Comparison of ENCODE assay signal across 1 cellular context in the genomic region with DNA sequence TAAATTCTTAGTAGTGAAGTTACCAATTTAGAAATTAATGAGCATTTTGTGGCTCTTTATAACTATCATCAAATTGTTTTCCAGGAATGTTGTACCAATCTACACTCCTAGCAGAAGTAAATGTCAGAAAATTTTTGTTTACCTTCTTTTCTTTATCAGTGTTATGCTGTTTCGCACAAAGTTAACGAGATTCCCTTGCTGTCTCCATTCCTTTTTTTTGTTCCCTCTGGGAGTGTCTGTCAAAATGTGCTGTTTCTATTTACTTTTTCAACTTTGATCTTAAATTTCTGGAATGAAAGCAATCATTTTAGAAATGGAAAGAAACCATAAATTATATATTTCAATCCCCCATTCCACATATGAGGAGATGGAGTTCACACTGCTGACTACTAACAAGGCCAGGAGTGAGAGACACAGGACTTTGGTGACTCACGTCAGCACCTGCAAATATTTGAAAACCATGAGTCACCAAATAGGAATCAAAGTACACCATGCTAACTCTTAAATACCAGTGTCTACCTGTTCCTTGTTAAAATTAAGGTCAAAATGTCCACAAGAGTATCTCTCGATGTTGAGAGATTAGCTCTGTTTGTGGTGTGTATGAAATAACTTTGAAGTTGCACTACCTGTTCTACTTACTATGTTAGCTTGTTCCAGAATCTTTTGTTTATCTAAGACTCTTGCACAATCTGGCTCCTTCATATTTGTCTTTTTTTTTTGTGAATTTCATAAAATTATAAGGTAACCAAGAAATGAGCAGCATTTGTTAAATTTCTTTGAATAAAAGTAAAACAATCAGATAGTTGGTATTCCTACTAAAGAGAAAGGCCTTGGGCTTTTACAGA.
A peak's percentile ranks its signal among the peaks of the same experiment; 100 is the strongest.
TF ChIP-seq lines count a peak whose summit lies in the region.

No MANE protein-coding gene starts in this region.

TF ChIP-seq in HepG2, 621 proteins besides CTCF, POLR2A, EP300 and RAD21 (continued from another document and continues in another):
- TF ChIP-seq, protein P1, sequence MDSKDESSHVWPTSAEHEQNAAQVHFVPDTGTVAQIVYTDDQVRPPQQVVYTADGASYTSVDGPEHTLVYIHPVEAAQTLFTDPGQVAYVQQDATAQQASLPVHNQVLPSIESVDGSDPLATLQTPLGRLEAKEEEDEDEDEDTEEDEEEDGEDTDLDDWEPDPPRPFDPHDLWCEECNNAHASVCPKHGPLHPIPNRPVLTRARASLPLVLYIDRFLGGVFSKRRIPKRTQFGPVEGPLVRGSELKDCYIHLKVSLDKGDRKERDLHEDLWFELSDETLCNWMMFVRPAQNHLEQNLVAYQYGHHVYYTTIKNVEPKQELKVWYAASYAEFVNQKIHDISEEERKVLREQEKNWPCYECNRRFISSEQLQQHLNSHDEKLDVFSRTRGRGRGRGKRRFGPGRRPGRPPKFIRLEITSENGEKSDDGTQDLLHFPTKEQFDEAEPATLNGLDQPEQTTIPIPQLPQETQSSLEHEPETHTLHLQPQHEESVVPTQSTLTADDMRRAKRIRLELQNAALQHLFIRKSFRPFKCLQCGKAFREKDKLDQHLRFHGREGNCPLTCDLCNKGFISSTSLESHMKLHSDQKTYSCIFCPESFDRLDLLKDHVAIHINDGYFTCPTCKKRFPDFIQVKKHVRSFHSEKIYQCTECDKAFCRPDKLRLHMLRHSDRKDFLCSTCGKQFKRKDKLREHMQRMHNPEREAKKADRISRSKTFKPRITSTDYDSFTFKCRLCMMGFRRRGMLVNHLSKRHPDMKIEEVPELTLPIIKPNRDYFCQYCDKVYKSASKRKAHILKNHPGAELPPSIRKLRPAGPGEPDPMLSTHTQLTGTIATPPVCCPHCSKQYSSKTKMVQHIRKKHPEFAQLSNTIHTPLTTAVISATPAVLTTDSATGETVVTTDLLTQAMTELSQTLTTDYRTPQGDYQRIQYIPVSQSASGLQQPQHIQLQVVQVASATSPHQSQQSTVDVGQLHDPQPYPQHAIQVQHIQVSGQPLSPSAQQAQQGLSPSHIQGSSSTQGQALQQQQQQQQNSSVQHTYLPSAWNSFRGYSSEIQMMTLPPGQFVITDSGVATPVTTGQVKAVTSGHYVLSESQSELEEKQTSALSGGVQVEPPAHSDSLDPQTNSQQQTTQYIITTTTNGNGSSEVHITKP (CRISPR knock-in tag; IDR thresholded peaks at IDR 0.05; ENCODE audit: low read depth) = peak; percentile 29; the same call in 1 of the 2 replicates
- TF ChIP-seq, protein P2, sequence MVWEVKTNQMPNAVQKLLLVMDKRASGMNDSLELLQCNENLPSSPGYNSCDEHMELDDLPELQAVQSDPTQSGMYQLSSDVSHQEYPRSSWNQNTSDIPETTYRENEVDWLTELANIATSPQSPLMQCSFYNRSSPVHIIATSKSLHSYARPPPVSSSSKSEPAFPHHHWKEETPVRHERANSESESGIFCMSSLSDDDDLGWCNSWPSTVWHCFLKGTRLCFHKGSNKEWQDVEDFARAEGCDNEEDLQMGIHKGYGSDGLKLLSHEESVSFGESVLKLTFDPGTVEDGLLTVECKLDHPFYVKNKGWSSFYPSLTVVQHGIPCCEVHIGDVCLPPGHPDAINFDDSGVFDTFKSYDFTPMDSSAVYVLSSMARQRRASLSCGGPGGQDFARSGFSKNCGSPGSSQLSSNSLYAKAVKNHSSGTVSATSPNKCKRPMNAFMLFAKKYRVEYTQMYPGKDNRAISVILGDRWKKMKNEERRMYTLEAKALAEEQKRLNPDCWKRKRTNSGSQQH (CRISPR knock-in tag; IDR thresholded peaks at IDR 0.05; ENCODE audit: low read depth) = no peak
- no peak for TF ChIP-seq ZNF24 (IDR thresholded peaks at IDR 0.05)
- TF ChIP-seq ZNF34 (CRISPR knock-in tag; IDR thresholded peaks at IDR 0.05; ENCODE audit: borderline replicate concordance) = no peak
- TF ChIP-seq ZNF33B (CRISPR knock-in tag; IDR thresholded peaks at IDR 0.05) = no peak
- no peak for TF ChIP-seq ZNF335 (CRISPR knock-in tag; IDR thresholded peaks at IDR 0.05)
- TF ChIP-seq SRY (CRISPR knock-in tag; IDR thresholded peaks at IDR 0.05) = no peak
- no peak for TF ChIP-seq ZNF501 (CRISPR knock-in tag; IDR thresholded peaks at IDR 0.05)
- TF ChIP-seq MED13 (CRISPR knock-in tag; IDR thresholded peaks at IDR 0.05) = peak; percentile 78
- peak; percentile 29; the same call in 1 of the 2 replicates for TF ChIP-seq STAG1 (CRISPR knock-in tag; IDR thresholded peaks at IDR 0.05)
- TF ChIP-seq, protein P3, sequence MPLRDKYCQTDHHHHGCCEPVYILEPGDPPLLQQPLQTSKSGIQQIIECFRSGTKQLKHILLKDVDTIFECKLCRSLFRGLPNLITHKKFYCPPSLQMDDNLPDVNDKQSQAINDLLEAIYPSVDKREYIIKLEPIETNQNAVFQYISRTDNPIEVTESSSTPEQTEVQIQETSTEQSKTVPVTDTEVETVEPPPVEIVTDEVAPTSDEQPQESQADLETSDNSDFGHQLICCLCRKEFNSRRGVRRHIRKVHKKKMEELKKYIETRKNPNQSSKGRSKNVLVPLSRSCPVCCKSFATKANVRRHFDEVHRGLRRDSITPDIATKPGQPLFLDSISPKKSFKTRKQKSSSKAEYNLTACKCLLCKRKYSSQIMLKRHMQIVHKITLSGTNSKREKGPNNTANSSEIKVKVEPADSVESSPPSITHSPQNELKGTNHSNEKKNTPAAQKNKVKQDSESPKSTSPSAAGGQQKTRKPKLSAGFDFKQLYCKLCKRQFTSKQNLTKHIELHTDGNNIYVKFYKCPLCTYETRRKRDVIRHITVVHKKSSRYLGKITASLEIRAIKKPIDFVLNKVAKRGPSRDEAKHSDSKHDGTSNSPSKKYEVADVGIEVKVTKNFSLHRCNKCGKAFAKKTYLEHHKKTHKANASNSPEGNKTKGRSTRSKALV (CRISPR knock-in tag; IDR thresholded peaks at IDR 0.05) = peak; percentile 36; the same call in 1 of the 2 replicates
- no peak for TF ChIP-seq RBAK (CRISPR knock-in tag; IDR thresholded peaks at IDR 0.05)
- no peak for TF ChIP-seq ZNF558 (CRISPR knock-in tag; IDR thresholded peaks at IDR 0.05; ENCODE audit: borderline replicate concordance)
- TF ChIP-seq, protein P4, sequence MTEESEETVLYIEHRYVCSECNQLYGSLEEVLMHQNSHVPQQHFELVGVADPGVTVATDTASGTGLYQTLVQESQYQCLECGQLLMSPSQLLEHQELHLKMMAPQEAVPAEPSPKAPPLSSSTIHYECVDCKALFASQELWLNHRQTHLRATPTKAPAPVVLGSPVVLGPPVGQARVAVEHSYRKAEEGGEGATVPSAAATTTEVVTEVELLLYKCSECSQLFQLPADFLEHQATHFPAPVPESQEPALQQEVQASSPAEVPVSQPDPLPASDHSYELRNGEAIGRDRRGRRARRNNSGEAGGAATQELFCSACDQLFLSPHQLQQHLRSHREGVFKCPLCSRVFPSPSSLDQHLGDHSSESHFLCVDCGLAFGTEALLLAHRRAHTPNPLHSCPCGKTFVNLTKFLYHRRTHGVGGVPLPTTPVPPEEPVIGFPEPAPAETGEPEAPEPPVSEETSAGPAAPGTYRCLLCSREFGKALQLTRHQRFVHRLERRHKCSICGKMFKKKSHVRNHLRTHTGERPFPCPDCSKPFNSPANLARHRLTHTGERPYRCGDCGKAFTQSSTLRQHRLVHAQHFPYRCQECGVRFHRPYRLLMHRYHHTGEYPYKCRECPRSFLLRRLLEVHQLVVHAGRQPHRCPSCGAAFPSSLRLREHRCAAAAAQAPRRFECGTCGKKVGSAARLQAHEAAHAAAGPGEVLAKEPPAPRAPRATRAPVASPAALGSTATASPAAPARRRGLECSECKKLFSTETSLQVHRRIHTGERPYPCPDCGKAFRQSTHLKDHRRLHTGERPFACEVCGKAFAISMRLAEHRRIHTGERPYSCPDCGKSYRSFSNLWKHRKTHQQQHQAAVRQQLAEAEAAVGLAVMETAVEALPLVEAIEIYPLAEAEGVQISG (CRISPR knock-in tag; IDR thresholded peaks at IDR 0.05) = no peak
- TF ChIP-seq SP1 (IDR thresholded peaks at IDR 0.05) = no peak
- no peak for TF ChIP-seq SP1 (CRISPR knock-in tag; IDR thresholded peaks at IDR 0.05)
- TF ChIP-seq, protein P5, sequence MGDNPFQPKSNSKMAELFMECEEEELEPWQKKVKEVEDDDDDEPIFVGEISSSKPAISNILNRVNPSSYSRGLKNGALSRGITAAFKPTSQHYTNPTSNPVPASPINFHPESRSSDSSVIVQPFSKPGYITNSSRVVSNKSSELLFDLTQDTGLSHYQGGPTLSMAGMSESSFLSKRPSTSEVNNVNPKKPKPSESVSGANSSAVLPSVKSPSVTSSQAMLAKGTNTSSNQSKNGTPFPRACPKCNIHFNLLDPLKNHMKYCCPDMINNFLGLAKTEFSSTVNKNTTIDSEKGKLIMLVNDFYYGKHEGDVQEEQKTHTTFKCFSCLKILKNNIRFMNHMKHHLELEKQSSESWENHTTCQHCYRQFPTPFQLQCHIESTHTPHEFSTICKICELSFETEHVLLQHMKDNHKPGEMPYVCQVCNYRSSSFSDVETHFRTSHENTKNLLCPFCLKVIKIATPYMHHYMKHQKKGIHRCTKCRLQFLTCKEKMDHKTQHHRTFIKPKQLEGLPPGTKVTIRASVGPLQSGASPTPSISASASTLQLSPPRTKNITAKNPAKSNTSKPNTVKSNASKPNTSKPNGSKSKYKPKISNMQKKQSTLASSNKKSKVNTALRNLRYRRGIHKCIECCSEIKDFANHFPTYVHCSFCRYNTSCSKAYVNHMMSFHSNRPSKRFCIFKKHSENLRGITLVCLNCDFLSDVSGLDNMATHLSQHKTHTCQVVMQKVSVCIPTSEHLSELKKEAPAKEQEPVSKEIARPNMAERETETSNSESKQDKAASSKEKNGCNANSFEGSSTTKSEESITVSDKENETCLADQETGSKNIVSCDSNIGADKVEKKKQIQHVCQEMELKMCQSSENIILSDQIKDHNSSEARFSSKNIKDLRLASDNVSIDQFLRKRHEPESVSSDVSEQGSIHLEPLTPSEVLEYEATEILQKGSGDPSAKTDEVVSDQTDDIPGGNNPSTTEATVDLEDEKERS (CRISPR knock-in tag; IDR thresholded peaks at IDR 0.05) = peak; percentile 75; the same call in 1 of the 2 replicates
- peak; percentile 88 for TF ChIP-seq NR2F6 (IDR thresholded peaks at IDR 0.05)
- TF ChIP-seq NR2F6 (CRISPR knock-in tag; IDR thresholded peaks at IDR 0.05) = peak; percentile 90
- TF ChIP-seq NR2F1 (CRISPR knock-in tag; IDR thresholded peaks at IDR 0.05) = peak; percentile 59 to 74; a peak in 2 of 4 replicates
- no peak for TF ChIP-seq ZNF564 (CRISPR knock-in tag; IDR thresholded peaks at IDR 0.05)
- TF ChIP-seq TP53 (CRISPR knock-in tag; conservative IDR thresholded peaks at IDR 0.05) = no peak
- peak; percentile 64 for TF ChIP-seq ZMYM4 (CRISPR knock-in tag; IDR thresholded peaks at IDR 0.05)
- TF ChIP-seq, protein P6, sequence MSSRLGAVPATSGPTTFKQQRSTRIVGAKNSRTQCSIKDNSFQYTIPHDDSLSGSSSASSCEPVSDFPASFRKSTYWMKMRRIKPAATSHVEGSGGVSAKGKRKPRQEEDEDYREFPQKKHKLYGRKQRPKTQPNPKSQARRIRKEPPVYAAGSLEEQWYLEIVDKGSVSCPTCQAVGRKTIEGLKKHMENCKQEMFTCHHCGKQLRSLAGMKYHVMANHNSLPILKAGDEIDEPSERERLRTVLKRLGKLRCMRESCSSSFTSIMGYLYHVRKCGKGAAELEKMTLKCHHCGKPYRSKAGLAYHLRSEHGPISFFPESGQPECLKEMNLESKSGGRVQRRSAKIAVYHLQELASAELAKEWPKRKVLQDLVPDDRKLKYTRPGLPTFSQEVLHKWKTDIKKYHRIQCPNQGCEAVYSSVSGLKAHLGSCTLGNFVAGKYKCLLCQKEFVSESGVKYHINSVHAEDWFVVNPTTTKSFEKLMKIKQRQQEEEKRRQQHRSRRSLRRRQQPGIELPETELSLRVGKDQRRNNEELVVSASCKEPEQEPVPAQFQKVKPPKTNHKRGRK (CRISPR knock-in tag; IDR thresholded peaks at IDR 0.05) = no peak
- TF ChIP-seq TAF1 (CRISPR knock-in tag; IDR thresholded peaks at IDR 0.05) = no peak
- peak; percentile 50; the same call in 1 of the 2 replicates for TF ChIP-seq GATAD1 (CRISPR knock-in tag; IDR thresholded peaks at IDR 0.05)
- TF ChIP-seq, protein P7, sequence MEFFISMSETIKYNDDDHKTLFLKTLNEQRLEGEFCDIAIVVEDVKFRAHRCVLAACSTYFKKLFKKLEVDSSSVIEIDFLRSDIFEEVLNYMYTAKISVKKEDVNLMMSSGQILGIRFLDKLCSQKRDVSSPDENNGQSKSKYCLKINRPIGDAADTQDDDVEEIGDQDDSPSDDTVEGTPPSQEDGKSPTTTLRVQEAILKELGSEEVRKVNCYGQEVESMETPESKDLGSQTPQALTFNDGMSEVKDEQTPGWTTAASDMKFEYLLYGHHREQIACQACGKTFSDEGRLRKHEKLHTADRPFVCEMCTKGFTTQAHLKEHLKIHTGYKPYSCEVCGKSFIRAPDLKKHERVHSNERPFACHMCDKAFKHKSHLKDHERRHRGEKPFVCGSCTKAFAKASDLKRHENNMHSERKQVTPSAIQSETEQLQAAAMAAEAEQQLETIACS (CRISPR knock-in tag; IDR thresholded peaks at IDR 0.05) = no peak
- no peak for TF ChIP-seq ZNF451 (CRISPR knock-in tag; IDR thresholded peaks at IDR 0.05)
- TF ChIP-seq WIZ (CRISPR knock-in tag; IDR thresholded peaks at IDR 0.05) = no peak
- TF ChIP-seq ZSCAN31 (CRISPR knock-in tag; IDR thresholded peaks at IDR 0.05; ENCODE audit: low read depth) = no peak
- no peak for TF ChIP-seq PCBP2 (optimal IDR thresholded peaks at IDR 0.05; ENCODE audit: low read depth, low read length, poor library complexity, severe bottlenecking)
- peak; percentile 78 for TF ChIP-seq FOXA1 (IDR thresholded peaks at IDR 0.05)
- peak; percentile 89 for TF ChIP-seq FOXA1 (CRISPR knock-in tag; IDR thresholded peaks at IDR 0.05)
- no peak for TF ChIP-seq ZNF737 (CRISPR knock-in tag; IDR thresholded peaks at IDR 0.05; ENCODE audit: borderline replicate concordance)
- no peak for TF ChIP-seq ZNF605 (CRISPR knock-in tag; IDR thresholded peaks at IDR 0.05)
- no peak for TF ChIP-seq HOXA7 (CRISPR knock-in tag; IDR thresholded peaks at IDR 0.05)
- no peak for TF ChIP-seq ZNF724P (CRISPR knock-in tag; IDR thresholded peaks at IDR 0.05; ENCODE audit: borderline replicate concordance)
- TF ChIP-seq, protein P8, sequence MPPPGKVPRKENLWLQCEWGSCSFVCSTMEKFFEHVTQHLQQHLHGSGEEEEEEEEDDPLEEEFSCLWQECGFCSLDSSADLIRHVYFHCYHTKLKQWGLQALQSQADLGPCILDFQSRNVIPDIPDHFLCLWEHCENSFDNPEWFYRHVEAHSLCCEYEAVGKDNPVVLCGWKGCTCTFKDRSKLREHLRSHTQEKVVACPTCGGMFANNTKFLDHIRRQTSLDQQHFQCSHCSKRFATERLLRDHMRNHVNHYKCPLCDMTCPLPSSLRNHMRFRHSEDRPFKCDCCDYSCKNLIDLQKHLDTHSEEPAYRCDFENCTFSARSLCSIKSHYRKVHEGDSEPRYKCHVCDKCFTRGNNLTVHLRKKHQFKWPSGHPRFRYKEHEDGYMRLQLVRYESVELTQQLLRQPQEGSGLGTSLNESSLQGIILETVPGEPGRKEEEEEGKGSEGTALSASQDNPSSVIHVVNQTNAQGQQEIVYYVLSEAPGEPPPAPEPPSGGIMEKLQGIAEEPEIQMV (CRISPR knock-in tag; IDR thresholded peaks at IDR 0.05; ENCODE audit: low read depth) = no peak
- TF ChIP-seq, protein P9, sequence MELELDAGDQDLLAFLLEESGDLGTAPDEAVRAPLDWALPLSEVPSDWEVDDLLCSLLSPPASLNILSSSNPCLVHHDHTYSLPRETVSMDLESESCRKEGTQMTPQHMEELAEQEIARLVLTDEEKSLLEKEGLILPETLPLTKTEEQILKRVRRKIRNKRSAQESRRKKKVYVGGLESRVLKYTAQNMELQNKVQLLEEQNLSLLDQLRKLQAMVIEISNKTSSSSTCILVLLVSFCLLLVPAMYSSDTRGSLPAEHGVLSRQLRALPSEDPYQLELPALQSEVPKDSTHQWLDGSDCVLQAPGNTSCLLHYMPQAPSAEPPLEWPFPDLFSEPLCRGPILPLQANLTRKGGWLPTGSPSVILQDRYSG (CRISPR knock-in tag; IDR thresholded peaks at IDR 0.05) = no peak
- no peak for TF ChIP-seq ZNF598 (CRISPR knock-in tag; IDR thresholded peaks at IDR 0.05; ENCODE audit: borderline replicate concordance)
